ENCODE assay signal across 26 cellular contexts in the genomic region with DNA sequence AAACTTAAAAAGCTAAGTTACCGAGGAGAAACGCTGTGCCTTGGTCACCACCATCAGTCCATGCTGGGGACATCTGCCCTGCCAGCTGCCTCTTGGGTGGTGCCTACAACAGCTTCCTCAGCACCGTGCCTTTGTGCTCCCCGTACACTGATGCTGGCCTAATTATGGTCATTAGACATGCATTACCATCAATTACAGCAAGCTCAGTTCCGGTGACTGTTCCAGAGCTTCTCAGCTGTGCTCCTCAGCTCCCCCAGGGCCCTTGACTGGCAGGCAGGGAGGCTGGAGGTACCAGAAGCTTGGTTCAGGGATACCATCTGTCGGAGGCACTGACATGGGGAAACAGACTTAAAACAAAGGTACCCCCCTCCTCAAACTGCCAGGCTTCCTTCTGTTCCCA. TPM values are rescaled to one million over a fixed set of nuclear protein-coding genes. Genes with fewer than 3 reads are reported as not detected.
A peak's percentile ranks its signal among the peaks of the same experiment; 100 is the strongest.
DNase-seq lines count a peak whose midpoint lies in the region; ATAC-seq and TF ChIP-seq lines count a peak whose summit lies in the region.
"Had no signal": no experiment of that assay in that cellular context is flagged by ENCODE, and none has a peak within 500 bp of the region (broad histone marks: within the 10 kb centered on the region; RNA-seq: fewer than 3 reads in every experiment).

No MANE protein-coding gene starts in this region.

- no peaks in the 10 kb centered on the region for H3K9me3 ChIP-seq in BE2C
- H3K9me3 ChIP-seq in WERI-Rb-1 (ENCODE audit: severe bottlenecking), result no peaks in the 10 kb centered on the region
- H3K9me3 ChIP-seq: BLaER1 treated with 17β-estradiol and CSF1 and Interleukin-3, amounts not matched to agents 10 nM and 100 nM; pancreas; right atrium auricular region; spleen had no signal

- H3K36me3 ChIP-seq in BE2C, result no peaks in the 10 kb centered on the region
- H3K36me3 ChIP-seq in WERI-Rb-1, result no peaks in the 10 kb centered on the region
- H3K36me3 ChIP-seq: BLaER1 treated with 17β-estradiol and CSF1 and Interleukin-3, amounts not matched to agents 10 nM and 100 nM; pancreas; right atrium auricular region; spleen had no signal

- H3K27ac ChIP-seq in WERI-Rb-1, result peak overlapping the region; percentile 50
- H3K27ac ChIP-seq: BLaER1 treated with 17β-estradiol and CSF1 and Interleukin-3, amounts not matched to agents 10 nM and 100 nM; pancreas; right atrium auricular region; spleen had no signal

- peak; percentile 34 for DNase-seq in BE2C
- peak; percentile 91 for DNase-seq in NCI-H1436 treated with DMSO at 0.1 percent for 48 hours (lab: John Stamatoyannopoulos, UW)
- peak; percentile 95 to 99 for DNase-seq in NCI-H524 (lab: John Stamatoyannopoulos, UW)
- DNase-seq in WERI-Rb-1, result peak; percentile 45
- DNase-seq in stimulated activated CD4-positive, alpha-beta T cell treated with anti-CD3 and anti-CD28 coated beads, Interleukin-2, amount 100 ng/mL, for 48 hours, result no peak
- DNase-seq in activated T-cell treated with anti-CD3 and anti-CD28 coated beads, Interleukin-2, amount 50 U/mL, for 24 hours, result no peak
- DNase-seq: ACHN; activated B cell treated with CpG ODN at 0.5 μM for 24 hours; activated CD4-positive, alpha-beta T cell treated with anti-CD3 and anti-CD28 coated beads, Interleukin-2, amount 50 U/mL, for 48 hours; activated CD8-positive, alpha-beta memory T cell treated with anti-CD3 and anti-CD28 coated beads, Interleukin-2, amount 50 U/mL, for 48 hours; activated naive CD8-positive, alpha-beta T cell treated with anti-CD3 and anti-CD28 coated beads, Interleukin-2, amount 10 ng/mL, durations not matched to agents 7 days and 5 days; dermis blood vessel endothelial cell; HCEC 1CT; islet precursor cell; NCI-H1048; NCI-H510A; pancreas; spleen; stimulated activated CD4-positive, alpha-beta T cell treated with anti-CD3 and anti-CD28 coated beads, Interleukin-4, amount 100 ng/mL, for 1 hour; stimulated activated naive B cell treated with anti-CD40 and anti-IgM and Interleukin-4, amounts not matched to agents 10 μg/mL and 1 μg/mL and 100 μg/mL, for 72 hours had no signal

- H3K4me1 Mint-ChIP-seq in activated T-cell treated with anti-CD3 and anti-CD28 coated beads, Interleukin-2, amount 50 U/mL, for 24 hours (ENCODE audit: low read depth), result peaks cover 15% of the 10 kb centered on the region
- H3K4me1 Mint-ChIP-seq: activated B cell treated with CpG ODN at 0.5 μM for 24 hours had no signal

- no peaks in the 10 kb centered on the region for H3K4me1 ChIP-seq in BE2C
- H3K4me1 ChIP-seq: pancreas, right atrium auricular region, spleen had no signal

- H3K27ac Mint-ChIP-seq in activated T-cell treated with anti-CD3 and anti-CD28 coated beads, Interleukin-2, amount 50 U/mL, for 24 hours, result no peak overlapping the region
- H3K27ac Mint-ChIP-seq: activated B cell treated with CpG ODN at 0.5 μM for 24 hours; activated naive CD8-positive, alpha-beta T cell treated with anti-CD3 and anti-CD28 coated beads, Interleukin-2, amount 10 ng/mL, durations not matched to agents 7 days and 5 days; natural killer cell treated with Interleukin-12 subunit alpha and Interleukin-12 subunit beta and Interleukin-15 and Interleukin-18, amount 100 ng/mL, for 72 hours; stimulated activated naive B cell treated with anti-CD40 and anti-IgM and Interleukin-4, amounts not matched to agents 10 μg/mL and 1 μg/mL and 100 μg/mL, for 72 hours had no signal

- no peak overlapping the region for H3K4me3 Mint-ChIP-seq in activated T-cell treated with anti-CD3 and anti-CD28 coated beads, Interleukin-2, amount 50 U/mL, for 24 hours
- H3K4me3 Mint-ChIP-seq: activated B cell treated with CpG ODN at 0.5 μM for 24 hours; activated naive CD8-positive, alpha-beta T cell treated with anti-CD3 and anti-CD28 coated beads, Interleukin-2, amount 10 ng/mL, durations not matched to agents 7 days and 5 days; central memory CD8-positive, alpha-beta T cell; natural killer cell treated with Interleukin-12 subunit alpha and Interleukin-12 subunit beta and Interleukin-15 and Interleukin-18, amount 100 ng/mL, for 72 hours; stimulated activated naive B cell treated with anti-CD40 and anti-IgM and Interleukin-4, amounts not matched to agents 10 μg/mL and 1 μg/mL and 100 μg/mL, for 72 hours had no signal

- peaks cover 13% of the 10 kb centered on the region for H3K36me3 Mint-ChIP-seq in activated T-cell treated with anti-CD3 and anti-CD28 coated beads, Interleukin-2, amount 50 U/mL, for 24 hours (ENCODE audit: low read depth)
- H3K36me3 Mint-ChIP-seq: natural killer cell treated with Interleukin-12 subunit alpha and Interleukin-12 subunit beta and Interleukin-15 and Interleukin-18, amount 100 ng/mL, for 72 hours; stimulated activated naive B cell treated with anti-CD40 and anti-IgM and Interleukin-4, amounts not matched to agents 10 μg/mL and 1 μg/mL and 100 μg/mL, for 72 hours had no signal

- no peaks in the 10 kb centered on the region for H3K27me3 Mint-ChIP-seq in activated T-cell treated with anti-CD3 and anti-CD28 coated beads, Interleukin-2, amount 50 U/mL, for 24 hours
- H3K27me3 Mint-ChIP-seq: activated B cell treated with CpG ODN at 0.5 μM for 24 hours; activated naive CD8-positive, alpha-beta T cell treated with anti-CD3 and anti-CD28 coated beads, Interleukin-2, amount 10 ng/mL, durations not matched to agents 7 days and 5 days; central memory CD8-positive, alpha-beta T cell; natural killer cell treated with Interleukin-12 subunit alpha and Interleukin-12 subunit beta and Interleukin-15 and Interleukin-18, amount 100 ng/mL, for 72 hours; stimulated activated naive B cell treated with anti-CD40 and anti-IgM and Interleukin-4, amounts not matched to agents 10 μg/mL and 1 μg/mL and 100 μg/mL, for 72 hours had no signal

- H3K27me3 ChIP-seq in BE2C (no peaks in the 10 kb centered on the region), WERI-Rb-1 (ENCODE audit: insufficient read depth, low read depth, severe bottlenecking) (no peaks in the 10 kb centered on the region)
- H3K27me3 ChIP-seq: BLaER1 treated with 17β-estradiol and CSF1 and Interleukin-3, amounts not matched to agents 10 nM and 100 nM; pancreas; right atrium auricular region; spleen had no signal

- TF ChIP-seq CTCF in BE2C (IDR thresholded peaks at IDR 0.05; ENCODE audit: low read depth, low read length) (no peak), WERI-Rb-1 (IDR thresholded peaks at IDR 0.05; ENCODE audit: low read depth, low read length) (no peak)

- no peaks in the 10 kb centered on the region for H3K9me3 Mint-ChIP-seq in activated T-cell treated with anti-CD3 and anti-CD28 coated beads, Interleukin-2, amount 50 U/mL, for 24 hours
- H3K9me3 Mint-ChIP-seq: activated B cell treated with CpG ODN at 0.5 μM for 24 hours; activated naive CD8-positive, alpha-beta T cell treated with anti-CD3 and anti-CD28 coated beads, Interleukin-2, amount 10 ng/mL, durations not matched to agents 7 days and 5 days; central memory CD8-positive, alpha-beta T cell; natural killer cell treated with Interleukin-12 subunit alpha and Interleukin-12 subunit beta and Interleukin-15 and Interleukin-18, amount 100 ng/mL, for 72 hours; stimulated activated naive B cell treated with anti-CD40 and anti-IgM and Interleukin-4, amounts not matched to agents 10 μg/mL and 1 μg/mL and 100 μg/mL, for 72 hours had no signal

- ATAC-seq in GM21360 (IDR thresholded peaks at IDR 0.05; ENCODE audit: unreplicated experiment) (no peak), HG03521 (IDR thresholded peaks at IDR 0.05; ENCODE audit: unreplicated experiment) (no peak)
- ATAC-seq: natural killer cell treated with Interleukin-12 subunit alpha and Interleukin-12 subunit beta and Interleukin-15 and Interleukin-18, amount 100 ng/mL, for 72 hours; pancreas; stimulated activated naive B cell treated with anti-CD40 and anti-IgM and Interleukin-4, amounts not matched to agents 10 μg/mL and 1 μg/mL and 100 μg/mL, for 72 hours had no signal

- H3K4me3 ChIP-seq in BE2C (ENCODE audit: low read depth, low read length) (no peak overlapping the region), WERI-Rb-1 (ENCODE audit: low read depth, low read length) (no peak overlapping the region)
- H3K4me3 ChIP-seq: BLaER1 treated with 17β-estradiol and CSF1 and Interleukin-3, amounts not matched to agents 10 nM and 100 nM; pancreas; right atrium auricular region; spleen had no signal

RNA-seq across cellular contexts. Expression of a gene that starts 40.2 kb away (rescaled TPM):
- not detected for polyA plus RNA-seq in BE2C (2012; ENCODE audit: insufficient read depth, insufficient read length, low read depth)
- polyA plus RNA-seq: pancreas had no signal

RNA-seq across cellular contexts. Expression of a gene that starts 40.2 kb away (rescaled TPM):
- polyA plus RNA-seq in BE2C (2012; ENCODE audit: insufficient read depth, insufficient read length, low read depth), result 1.7 TPM

RNA-seq across cellular contexts. Expression of a gene that starts 49.5 kb away (rescaled TPM):
- 2.4 TPM for polyA plus RNA-seq in BE2C (2012; ENCODE audit: insufficient read depth, insufficient read length, low read depth)

RNA-seq across cellular contexts. Expression of a gene that starts 49.8 kb away (rescaled TPM):
- 2.1 TPM for polyA plus RNA-seq in BE2C (2012; ENCODE audit: insufficient read depth, insufficient read length, low read depth)

Comparison
In these comparisons a context has a peak if more than half of its experiments do, and no peak if none do; other contexts are left out.
1. DNase-seq: peak in BE2C (single experiment), NCI-H1436 treated with DMSO at 0.1 percent for 48 hours (single experiment), NCI-H524 (2 of 2) and WERI-Rb-1 (single experiment); none in stimulated activated CD4-positive, alpha-beta T cell treated with anti-CD3 and anti-CD28 coated beads, Interleukin-2, amount 100 ng/mL, for 48 hours (0 of 2) and activated T-cell treated with anti-CD3 and anti-CD28 coated beads, Interleukin-2, amount 50 U/mL, for 24 hours (single experiment).